In the genomic region with DNA sequence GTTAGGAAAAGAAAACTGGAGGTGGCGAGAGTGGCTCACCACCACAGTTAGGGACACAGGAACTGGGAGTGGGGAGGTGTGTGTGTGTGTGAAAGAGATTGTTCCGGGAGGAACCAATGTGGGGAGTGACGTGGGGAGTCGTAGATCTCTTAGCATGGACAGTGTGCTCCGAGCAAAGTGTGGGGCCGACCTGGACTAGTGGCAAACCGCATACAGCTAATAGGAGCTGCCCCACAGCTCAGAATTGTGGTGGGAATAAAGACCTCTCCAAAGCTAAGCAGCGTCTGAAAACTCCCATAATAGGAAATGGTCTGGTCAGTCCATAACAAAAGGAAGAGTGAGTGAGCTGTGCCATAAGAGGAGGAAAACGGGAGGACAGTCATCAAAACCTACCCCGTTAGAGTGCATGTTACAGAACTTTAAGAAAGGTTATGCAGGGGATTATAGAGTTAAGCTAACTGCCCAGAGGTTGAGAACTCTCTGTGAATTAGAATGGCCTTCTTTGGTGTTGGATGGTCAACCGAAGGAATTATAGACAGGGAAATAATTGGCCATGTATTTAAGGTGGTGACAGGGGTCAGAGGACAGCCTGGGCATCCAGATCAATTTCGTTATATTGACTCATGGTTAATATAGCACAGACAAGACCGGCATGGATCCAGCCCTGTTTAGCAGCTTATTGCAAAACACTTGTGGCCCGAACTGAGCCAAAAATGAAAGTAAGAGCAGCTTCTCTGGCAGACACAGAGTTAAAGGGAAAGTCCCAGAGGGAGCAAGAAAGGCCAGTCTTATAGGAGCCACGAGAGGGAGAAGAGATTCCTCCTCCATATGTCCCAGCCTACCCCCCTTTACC, we compare ENCODE assay signal across 9 cellular contexts. TPM values are rescaled to one million over a fixed set of nuclear protein-coding genes. Genes with fewer than 3 reads are reported as not detected.
DNase-seq lines count a peak whose midpoint lies in the region; ATAC-seq and TF ChIP-seq lines count a peak whose summit lies in the region.
"Had no signal": no experiment of that assay in that cellular context is flagged by ENCODE, and none has a peak within 500 bp of the region (broad histone marks: within the 10 kb centered on the region; RNA-seq: fewer than 3 reads in every experiment).

No MANE protein-coding gene starts in this region.

- H3K9me3 Mint-ChIP-seq in activated T-helper 1 cell treated with anti-CD3 and anti-CD28 coated beads, Interleukin-12 subunit alpha, Interleukin-12 subunit beta, Interleukin-2, Interleukin-4 antibody, amounts not matched to agents 30 ng/mL and 10 ng/mL and 1 ng/mL, durations not matched to agents 14 hours and 24 hours and 36 hours = peaks cover 15% of the 10 kb centered on the region
- H3K9me3 Mint-ChIP-seq in activated T-helper 2 cell treated with anti-CD3 and anti-CD28 coated beads, Interferon-gamma antibody, Interleukin-2, Interleukin-4, amounts not matched to agents 10 μg/mL and 5 μg/mL and 100 μg/mL, durations not matched to agents 14 hours and 24 hours and 36 hours = peaks cover 5% of the 10 kb centered on the region

- H3K4me1 Mint-ChIP-seq in activated T-helper 1 cell treated with anti-CD3 and anti-CD28 coated beads, Interleukin-12 subunit alpha, Interleukin-12 subunit beta, Interleukin-2, Interleukin-4 antibody, amounts not matched to agents 30 ng/mL and 10 ng/mL and 1 ng/mL, durations not matched to agents 14 hours and 24 hours and 36 hours (ENCODE audit: low read depth) = peaks cover 8% of the 10 kb centered on the region
- peaks cover 6% of the 10 kb centered on the region for H3K4me1 Mint-ChIP-seq in activated T-helper 2 cell treated with anti-CD3 and anti-CD28 coated beads, Interferon-gamma antibody, Interleukin-2, Interleukin-4, amounts not matched to agents 10 μg/mL and 5 μg/mL and 100 μg/mL, durations not matched to agents 14 hours and 24 hours and 36 hours (ENCODE audit: low read depth)

- no peak for DNase-seq in activated T-helper 1 cell treated with anti-CD3 and anti-CD28 coated beads, Interleukin-12 subunit alpha, Interleukin-12 subunit beta, Interleukin-2, Interleukin-4 antibody, amounts not matched to agents 30 ng/mL and 10 ng/mL and 1 ng/mL, durations not matched to agents 14 hours and 24 hours and 36 hours (ENCODE audit: low spot score)
- DNase-seq in myocyte (ENCODE audit: low read depth) (peak; percentile 17), middle frontal gyrus (ENCODE audit: extremely low spot score, low spot score) (no peak), HuH-7.5 (ENCODE audit: low spot score) (no peak), GF-D8 (lab: John Stamatoyannopoulos, UW) (no peak)
- DNase-seq in activated T-helper 2 cell treated with anti-CD3 and anti-CD28 coated beads, Interferon-gamma antibody, Interleukin-2, Interleukin-4, amounts not matched to agents 10 μg/mL and 5 μg/mL and 100 μg/mL, durations not matched to agents 14 hours and 24 hours and 36 hours (ENCODE audit: low spot score) = no peak

- ATAC-seq in GM18505 (IDR thresholded peaks at IDR 0.05; ENCODE audit: unreplicated experiment) = peak; percentile 52
- peak; percentile 91 for ATAC-seq in HG02885 (IDR thresholded peaks at IDR 0.05; ENCODE audit: poor library complexity, unreplicated experiment)

- H3K4me3 Mint-ChIP-seq in activated T-helper 1 cell treated with anti-CD3 and anti-CD28 coated beads, Interleukin-12 subunit alpha, Interleukin-12 subunit beta, Interleukin-2, Interleukin-4 antibody, amounts not matched to agents 30 ng/mL and 10 ng/mL and 1 ng/mL, durations not matched to agents 14 hours and 24 hours and 36 hours = peak overlapping the region; percentile 37
- H3K4me3 Mint-ChIP-seq in activated T-helper 2 cell treated with anti-CD3 and anti-CD28 coated beads, Interferon-gamma antibody, Interleukin-2, Interleukin-4, amounts not matched to agents 10 μg/mL and 5 μg/mL and 100 μg/mL, durations not matched to agents 14 hours and 24 hours and 36 hours (ENCODE audit: low read depth) = no peak overlapping the region
- H3K4me3 Mint-ChIP-seq: stimulated activated naive CD8-positive, alpha-beta T cell treated with anti-CD3 and anti-CD28 coated beads, Interleukin-15, Interleukin-2, amounts not matched to agents 100 ng/mL and 50 ng/mL, for 24 hours had no signal

- H3K27me3 Mint-ChIP-seq in activated T-helper 1 cell treated with anti-CD3 and anti-CD28 coated beads, Interleukin-12 subunit alpha, Interleukin-12 subunit beta, Interleukin-2, Interleukin-4 antibody, amounts not matched to agents 30 ng/mL and 10 ng/mL and 1 ng/mL, durations not matched to agents 14 hours and 24 hours and 36 hours (ENCODE audit: insufficient read depth) = no peaks in the 10 kb centered on the region
- H3K27me3 Mint-ChIP-seq in activated T-helper 2 cell treated with anti-CD3 and anti-CD28 coated beads, Interferon-gamma antibody, Interleukin-2, Interleukin-4, amounts not matched to agents 10 μg/mL and 5 μg/mL and 100 μg/mL, durations not matched to agents 14 hours and 24 hours and 36 hours (ENCODE audit: low read depth) = peaks cover 6% of the 10 kb centered on the region

- intact Hi-C loops in activated T-helper 1 cell treated with anti-CD3 and anti-CD28 coated beads, Interleukin-12 subunit alpha, Interleukin-12 subunit beta, Interleukin-2, Interleukin-4 antibody, amounts not matched to agents 30 ng/mL and 10 ng/mL and 1 ng/mL, durations not matched to agents 14 hours and 24 hours and 36 hours (cut with micrococcal nuclease) = no loop called here
- intact Hi-C loops in activated T-helper 2 cell treated with anti-CD3 and anti-CD28 coated beads, Interferon-gamma antibody, Interleukin-2, Interleukin-4, amounts not matched to agents 10 μg/mL and 5 μg/mL and 100 μg/mL, durations not matched to agents 14 hours and 24 hours and 36 hours (cut with micrococcal nuclease) = no loop called here

- H3K27ac Mint-ChIP-seq in activated T-helper 1 cell treated with anti-CD3 and anti-CD28 coated beads, Interleukin-12 subunit alpha, Interleukin-12 subunit beta, Interleukin-2, Interleukin-4 antibody, amounts not matched to agents 30 ng/mL and 10 ng/mL and 1 ng/mL, durations not matched to agents 14 hours and 24 hours and 36 hours = no peak overlapping the region
- H3K27ac Mint-ChIP-seq in activated T-helper 2 cell treated with anti-CD3 and anti-CD28 coated beads, Interferon-gamma antibody, Interleukin-2, Interleukin-4, amounts not matched to agents 10 μg/mL and 5 μg/mL and 100 μg/mL, durations not matched to agents 14 hours and 24 hours and 36 hours = no peak overlapping the region
- H3K27ac Mint-ChIP-seq: stimulated activated naive CD8-positive, alpha-beta T cell treated with anti-CD3 and anti-CD28 coated beads, Interleukin-15, Interleukin-2, amounts not matched to agents 100 ng/mL and 50 ng/mL, for 24 hours had no signal

- no peaks in the 10 kb centered on the region for H3K36me3 Mint-ChIP-seq in activated T-helper 1 cell treated with anti-CD3 and anti-CD28 coated beads, Interleukin-12 subunit alpha, Interleukin-12 subunit beta, Interleukin-2, Interleukin-4 antibody, amounts not matched to agents 30 ng/mL and 10 ng/mL and 1 ng/mL, durations not matched to agents 14 hours and 24 hours and 36 hours (ENCODE audit: low read depth)
- no peaks in the 10 kb centered on the region for H3K36me3 Mint-ChIP-seq in activated T-helper 2 cell treated with anti-CD3 and anti-CD28 coated beads, Interferon-gamma antibody, Interleukin-2, Interleukin-4, amounts not matched to agents 10 μg/mL and 5 μg/mL and 100 μg/mL, durations not matched to agents 14 hours and 24 hours and 36 hours (ENCODE audit: low read depth)

- TF ChIP-seq POLR2A in GM18505 (IDR thresholded peaks at IDR 0.05; ENCODE audit: borderline replicate concordance, extremely low read depth, insufficient read depth, insufficient read length) = no peak

RNA-seq across cellular contexts. Expression of a gene that starts 8.9 kb away (rescaled TPM):
- not detected in 2 replicates for total RNA-seq in activated T-helper 1 cell treated with anti-CD3 and anti-CD28 coated beads, Interleukin-12 subunit alpha, Interleukin-12 subunit beta, Interleukin-2, Interleukin-4 antibody, amounts not matched to agents 30 ng/mL and 10 ng/mL and 1 ng/mL, durations not matched to agents 14 hours and 24 hours and 36 hours
- not detected in 2 replicates for total RNA-seq in myocyte
- not detected for polyA plus RNA-seq in myocyte (2012)
- total RNA-seq in activated T-helper 2 cell treated with anti-CD3 and anti-CD28 coated beads, Interferon-gamma antibody, Interleukin-2, Interleukin-4, amounts not matched to agents 10 μg/mL and 5 μg/mL and 100 μg/mL, durations not matched to agents 14 hours and 24 hours and 36 hours = not detected in 2 replicates
